ENCODE assay signal across 10 cellular contexts in genomic region chr14:100825691-100826331, GRCh38. TPM values are rescaled to one million over a fixed set of nuclear protein-coding genes. Genes with fewer than 3 reads are reported as not detected.
DNase-seq lines count a peak whose midpoint lies in the region; ATAC-seq and TF ChIP-seq lines count a peak whose summit lies in the region.
"Had no signal": no experiment of that assay in that cellular context is flagged by ENCODE, and none has a peak within 500 bp of the region (broad histone marks: within the 10 kb centered on the region; RNA-seq: fewer than 3 reads in every experiment).

Gene MEG3, plus strand, starts transcription at chr14:100826118.

- CTCF ChIA-PET in AG04449 (lab: Yijun Ruan, JAX): interaction anchor here (1.5 kb wide), 1 partner anchor 163 kb away, joined by 5 read pairs; no protein-coding TSS in a partner anchor

- H2AFZ ChIP-seq in osteoblast (ENCODE audit: low read length): peak within 1 kb of the TSS; percentile 76

- H3K79me2 ChIP-seq in osteoblast (ENCODE audit: insufficient read depth, low read length): peaks cover 48% of the 10 kb centered on the region

- ATAC-seq in GM21528 (IDR thresholded peaks at IDR 0.05; ENCODE audit: low FRiP score, unreplicated experiment) (no peak), HG02763 (IDR thresholded peaks at IDR 0.05; ENCODE audit: unreplicated experiment) (no peak)

- POLR2A ChIA-PET in AG04449 (lab: Yijun Ruan, JAX): interaction anchor here (0.6 to 2.0 kb wide), 16 partner anchors 8 to 443 kb away, joined by 3 to 13 read pairs (median 3); no protein-coding TSS in a partner anchor

- H3K27me3 ChIP-seq in SJSA1 (replicated peaks): no peaks in the 10 kb centered on the region
- H3K27me3 ChIP-seq in osteoblast (ENCODE audit: insufficient read depth, low read length): peaks cover 13% of the 10 kb centered on the region

- H3K4me3 ChIP-seq in AG04449 (ENCODE audit: low read depth, low read length) (peak within 1 kb of the TSS; percentile 84), SJSA1 (peak within 1 kb of the TSS; percentile 54), fibroblast of mammary gland (ENCODE audit: control insufficient read depth, low read depth, low read length) (peak within 1 kb of the TSS; percentile 56), osteoblast (ENCODE audit: insufficient read depth, low read length) (peak within 1 kb of the TSS; percentile 90)

- DNase-seq in AG04449 (ENCODE audit: low read depth, low spot score): peak; percentile 28
- DNase-seq in SJSA1 (ENCODE audit: low read depth in 1 of 2, low spot score in 2 of 2): peak; percentile 68 to 72
- peak; percentile 80 for DNase-seq in fibroblast of mammary gland (ENCODE audit: low read depth)
- peak; percentile 92 for DNase-seq in osteoblast (ENCODE audit: insufficient read length, low spot score, missing footprints)
- no peak for DNase-seq in SIG-M5 treated with dmso at 0.1 percent for 504 hours (lab: John Stamatoyannopoulos, UW; ENCODE audit: unreplicated experiment)
- no peak for DNase-seq in islet precursor cell
- DNase-seq: H7, NCI-H2029 treated with DMSO at 0.1 percent for 48 hours had no signal

- H4K20me1 ChIP-seq in osteoblast (ENCODE audit: insufficient read depth, low read length): peaks cover 30% of the 10 kb centered on the region

- peak within 1 kb of the TSS; percentile 86 for H3K27ac ChIP-seq in SJSA1
- peak within 1 kb of the TSS; percentile 85 for H3K27ac ChIP-seq in osteoblast (ENCODE audit: low read depth, low read length)

- H3K9me3 ChIP-seq in SJSA1 (replicated peaks): no peaks in the 10 kb centered on the region
- H3K9me3 ChIP-seq in osteoblast (ENCODE audit: low read depth, low read length): no peaks in the 10 kb centered on the region

- H3K36me3 ChIP-seq in SJSA1 (peaks cover 26% of the 10 kb centered on the region), osteoblast (ENCODE audit: insufficient read depth, low read length) (peaks cover 23% of the 10 kb centered on the region)

- H3K4me2 ChIP-seq in osteoblast (ENCODE audit: insufficient read depth, low read length): peak within 1 kb of the TSS; percentile 79

- TF ChIP-seq CTCF in AG04449 (IDR thresholded peaks at IDR 0.05; ENCODE audit: insufficient read depth, low read length, missing control alignments): no peak
- TF ChIP-seq CTCF in fibroblast of mammary gland (conservative IDR thresholded peaks at IDR 0.05; ENCODE audit: control insufficient read depth, insufficient read depth, low read depth, low read length): no peak
- TF ChIP-seq CTCF in osteoblast (IDR thresholded peaks at IDR 0.05; ENCODE audit: extremely low read depth, low read depth, low read length): no peak

- H3K4me1 ChIP-seq in SJSA1 (replicated peaks): peaks cover 7% of the 10 kb centered on the region; the same call in 1 of the 2 replicates
- H3K4me1 ChIP-seq in osteoblast (ENCODE audit: insufficient read depth, low read length): peaks cover 11% of the 10 kb centered on the region

RNA-seq across cellular contexts. Expression of gene MEG3, which starts in this region (rescaled TPM):
- 37.3 and 39.1 TPM in 2 replicates for total RNA-seq in SJSA1 (2014; rRNA removed; shearing (Covaris generic))
- 200 and 269 TPM in 2 replicates for total RNA-seq in osteoblast

Comparison
In these comparisons a context has a peak if more than half of its experiments do, and no peak if none do; other contexts are left out.
1. DNase-seq: peak in AG04449 (single experiment), SJSA1 (2 of 2), fibroblast of mammary gland (single experiment) and osteoblast (single experiment); none in SIG-M5 treated with dmso at 0.1 percent for 504 hours (single experiment) and islet precursor cell (single experiment).
2. Peak in every context shown above with its lines, with median percentiles within 50 percentile points of each other: H3K4me3 ChIP-seq.